ENCODE assay signal across 8 cellular contexts in the genomic region with DNA sequence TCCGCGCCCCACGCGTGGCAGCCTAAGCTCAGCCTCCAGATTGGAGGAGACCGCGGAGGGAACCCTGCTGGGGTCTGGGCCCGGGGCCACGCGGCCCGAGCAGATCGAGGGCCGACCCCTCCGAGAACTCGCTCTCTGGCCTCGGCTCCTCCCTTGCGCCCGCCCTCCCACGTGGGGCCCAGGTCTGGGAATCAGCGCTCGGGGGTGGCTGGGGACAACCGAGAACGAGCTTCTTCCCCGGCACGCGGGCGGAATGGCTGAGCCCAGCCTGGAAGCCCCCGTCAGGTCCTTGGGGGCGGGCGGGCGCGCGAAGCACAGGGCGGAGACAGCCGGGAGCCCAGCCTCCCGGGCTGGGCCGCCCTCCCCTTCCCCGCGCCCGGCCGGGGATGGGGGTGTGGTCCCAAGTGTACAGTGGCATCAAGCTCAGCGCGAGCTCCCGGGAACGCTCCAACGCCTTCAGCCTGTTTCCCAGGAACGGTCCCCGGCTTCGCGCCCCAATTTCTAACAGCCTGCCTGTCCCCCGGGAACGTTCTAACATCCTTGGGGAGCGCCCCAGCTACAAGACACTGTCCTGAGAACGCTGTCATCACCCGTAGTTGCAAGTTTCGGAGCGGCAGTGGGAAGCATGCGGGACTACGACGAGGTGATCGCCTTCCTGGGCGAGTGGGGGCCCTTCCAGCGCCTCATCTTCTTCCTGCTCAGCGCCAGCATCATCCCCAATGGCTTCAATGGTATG. TPM values are rescaled to one million over a fixed set of nuclear protein-coding genes. Genes with fewer than 3 reads are reported as not detected.
DNase-seq lines count a peak whose midpoint lies in the region; ATAC-seq and TF ChIP-seq lines count a peak whose summit lies in the region.

Gene SLC22A4 (plus strand): TSS at position 403 of the 736 bp plus-strand sequence. CDS start 223 bp downstream, at position 626.

- H3K27ac Mint-ChIP-seq in CD4-positive, alpha-beta T cell, result no peak within 1 kb of the TSS
- H3K27ac Mint-ChIP-seq in endodermal cell, result peak within 1 kb of the TSS; percentile 97

- H3K36me3 Mint-ChIP-seq in CD4-positive, alpha-beta T cell (ENCODE audit: low read depth), result no peaks in the 10 kb centered on the region
- no peaks in the 10 kb centered on the region for H3K36me3 Mint-ChIP-seq in endodermal cell (ENCODE audit: low read depth)

- ATAC-seq in CD4-positive, alpha-beta T cell (ENCODE audit: poor library complexity), result peak; percentile 76
- ATAC-seq in GM19452 (IDR thresholded peaks at IDR 0.05; ENCODE audit: unreplicated experiment), result peak; percentile 71

- no peaks in the 10 kb centered on the region for H3K36me3 ChIP-seq in endodermal cell (ENCODE audit: control insufficient read depth, insufficient read depth, low read length)
- H3K36me3 ChIP-seq in mesodermal cell (ENCODE audit: control insufficient read depth, insufficient read depth, low read length), result no peaks in the 10 kb centered on the region

- H3K27me3 Mint-ChIP-seq in CD4-positive, alpha-beta T cell, result peaks cover 35% of the 10 kb centered on the region
- peaks cover 47% of the 10 kb centered on the region for H3K27me3 Mint-ChIP-seq in endodermal cell (ENCODE audit: insufficient read depth)

- H3K4me3 Mint-ChIP-seq in CD4-positive, alpha-beta T cell, result peak within 1 kb of the TSS; percentile 92
- H3K4me3 Mint-ChIP-seq in endodermal cell, result peak within 1 kb of the TSS; percentile 68

- CTCF ChIA-PET in CD4-positive, alpha-beta T cell (lab: Charles Lee), result interaction anchor here (0.5 to 1.5 kb wide), 5 partner anchors 9 to 92 kb away, joined by 3 to 6 read pairs (median 4); no protein-coding TSS in a partner anchor

- TF ChIP-seq CTCF in CD4-positive, alpha-beta T cell (IDR thresholded peaks at IDR 0.05), result no peak
- TF ChIP-seq CTCF in HL-60 (IDR thresholded peaks at IDR 0.05; ENCODE audit: insufficient read depth, low read length) (no peak), endodermal cell (conservative IDR thresholded peaks at IDR 0.05) (no peak)

- H3K4me1 ChIP-seq in endodermal cell (ENCODE audit: control insufficient read depth, insufficient read depth, low read length) (no peaks in the 10 kb centered on the region), mesodermal cell (ENCODE audit: control insufficient read depth, insufficient read depth, low read length, poor library complexity, severe bottlenecking) (peaks cover 13% of the 10 kb centered on the region)

- peak within 1 kb of the TSS; percentile 71 for H3K9ac ChIP-seq in endodermal cell (ENCODE audit: extremely low read depth, low read length, poor library complexity, severe bottlenecking)

- H3K4me1 Mint-ChIP-seq in CD4-positive, alpha-beta T cell (ENCODE audit: low read depth), result peaks cover 10% of the 10 kb centered on the region
- peaks cover 6% of the 10 kb centered on the region for H3K4me1 Mint-ChIP-seq in endodermal cell

- no peaks in the 10 kb centered on the region for H3K9me3 ChIP-seq in CD4-positive, alpha-beta T cell (ENCODE audit: control insufficient read depth, low read length)
- no peaks in the 10 kb centered on the region for H3K9me3 ChIP-seq in endodermal cell (ENCODE audit: control insufficient read depth, low read length)
- H3K9me3 ChIP-seq in mesodermal cell (ENCODE audit: control insufficient read depth, low read length), result no peaks in the 10 kb centered on the region

- peak in 9 of 10 experiments; percentile 29 to 64 (median 40) for DNase-seq in CD4-positive, alpha-beta T cell
- DNase-seq in HL-60 (ENCODE audit: low read depth in 1 of 2, low spot score in 1 of 2) (peak; percentile 69 to 88), NOMO-1 treated with DMSO at 0.1 percent for 48 hours (lab: John Stamatoyannopoulos, UW; ENCODE audit: unreplicated experiment) (peak; percentile 88), endodermal cell (peak; percentile 96)
- DNase-seq in activated CD8-positive, alpha-beta memory T cell treated with anti-CD3 and anti-CD28 coated beads, Interleukin-2, amount 50 U/mL, for 24 hours (ENCODE audit: extremely low read depth), result peak; percentile 62
- DNase-seq in stimulated activated CD8-positive, alpha-beta memory T cell treated with anti-CD3 and anti-CD28 coated beads, Interleukin-15, amount 100 ng/mL, for 24 hours (ENCODE audit: low read depth), result peak; percentile 58

- H3K4me3 ChIP-seq in HL-60 (replicated peaks; ENCODE audit: insufficient read depth, low read length), result peak within 1 kb of the TSS; percentile 73
- H3K4me3 ChIP-seq in endodermal cell (ENCODE audit: low read length), result peak within 1 kb of the TSS; percentile 79
- H3K4me3 ChIP-seq in mesodermal cell (ENCODE audit: extremely low read depth, insufficient read depth, low read length, poor library complexity, severe bottlenecking), result peak within 1 kb of the TSS; percentile 57

- 0 to 2% methylated on average over 38 to 63 of the region's 63 CpGs for WGBS in endodermal cell (ENCODE audit: insufficient coverage in 1 of 2, insufficient read length in 1 of 2), 2 experiments
- WGBS in mesodermal cell (ENCODE audit: insufficient coverage in 2 of 2), 2 experiments, result 1% methylated on average over 45 to 63 of the region's 63 CpGs

- POLR2A ChIA-PET in CD4-positive, alpha-beta T cell (lab: Charles Lee), result interaction anchor here (0.7 to 1.9 kb wide), 6 partner anchors 56 to 202 kb away, joined by 3 to 6 read pairs (median 3); partner anchors contain the start of genes IRF1 and SLC22A5

- H3K27ac ChIP-seq in CD4-positive, alpha-beta T cell (ENCODE audit: low read depth, low read length), result no peak within 1 kb of the TSS
- H3K27ac ChIP-seq in HL-60 (replicated peaks) (peak within 1 kb of the TSS; percentile 100), endodermal cell (ENCODE audit: low read depth, low read length) (peak within 1 kb of the TSS; percentile 89), mesodermal cell (ENCODE audit: low read depth, low read length, severe bottlenecking) (peak within 1 kb of the TSS; percentile 98)

- peaks cover 10% of the 10 kb centered on the region for H3K27me3 ChIP-seq in CD4-positive, alpha-beta T cell (ENCODE audit: control insufficient read depth, insufficient read depth, low read length)
- H3K27me3 ChIP-seq in HL-60 (ENCODE audit: insufficient read depth, poor library complexity, severe bottlenecking) (no peaks in the 10 kb centered on the region), endodermal cell (ENCODE audit: control insufficient read depth, insufficient read depth, low read length, poor library complexity, severe bottlenecking) (peaks cover 31% of the 10 kb centered on the region)

- H3K9me3 Mint-ChIP-seq in CD4-positive, alpha-beta T cell, result no peaks in the 10 kb centered on the region
- no peaks in the 10 kb centered on the region for H3K9me3 Mint-ChIP-seq in endodermal cell

- intact Hi-C loops in CD4-positive, alpha-beta T cell (cut with DNase I, micrococcal nuclease), result loop anchor here in 1 of 2 experiments (5.0 kb wide), 1 partner anchor 198 kb away; the partner anchor contains the start of gene IRF1

RNA-seq across cellular contexts. Expression of gene SLC22A4, which starts in this region (rescaled TPM):
- under 1 TPM; 0.16 to 0.22 TPM for total RNA-seq in CD4-positive, alpha-beta T cell
- total RNA-seq in endodermal cell, result under 1 TPM in 1 of 2 donors, not detected in 1; 0.68 TPM
- polyA plus RNA-seq in endodermal cell (2013, experiment 1 of 2), result 0.18 TPM
- polyA plus RNA-seq in endodermal cell (2013, experiment 2 of 2), result 0.12 TPM
- polyA plus RNA-seq in mesodermal cell (2013, experiment 1 of 2), result 0.77 TPM
- polyA plus RNA-seq in mesodermal cell (2013, experiment 2 of 2), result 0.81 TPM

Comparison
In these comparisons a context has a peak if more than half of its experiments do, and no peak if none do; other contexts are left out.
1. Peak in DNase-seq and ATAC-seq in CD4-positive, alpha-beta T cell; RNA of the gene not detected or under 1 TPM.
2. Peak in DNase-seq, H3K4me3 ChIP-seq, H3K27ac ChIP-seq and H3K9ac ChIP-seq in endodermal cell; RNA of the gene not detected or under 1 TPM.
3. DNase-seq: peak in every context shown above with its lines; median percentile 96 in endodermal cell; 88 in NOMO-1 treated with DMSO at 0.1 percent for 48 hours; 78 in HL-60; 62 in activated CD8-positive, alpha-beta memory T cell treated with anti-CD3 and anti-CD28 coated beads, Interleukin-2, amount 50 U/mL, for 24 hours; 58 in stimulated activated CD8-positive, alpha-beta memory T cell treated with anti-CD3 and anti-CD28 coated beads, Interleukin-15, amount 100 ng/mL, for 24 hours; 40 in CD4-positive, alpha-beta T cell.